ENCODE assay signal across 16 cellular contexts in the genomic region with DNA sequence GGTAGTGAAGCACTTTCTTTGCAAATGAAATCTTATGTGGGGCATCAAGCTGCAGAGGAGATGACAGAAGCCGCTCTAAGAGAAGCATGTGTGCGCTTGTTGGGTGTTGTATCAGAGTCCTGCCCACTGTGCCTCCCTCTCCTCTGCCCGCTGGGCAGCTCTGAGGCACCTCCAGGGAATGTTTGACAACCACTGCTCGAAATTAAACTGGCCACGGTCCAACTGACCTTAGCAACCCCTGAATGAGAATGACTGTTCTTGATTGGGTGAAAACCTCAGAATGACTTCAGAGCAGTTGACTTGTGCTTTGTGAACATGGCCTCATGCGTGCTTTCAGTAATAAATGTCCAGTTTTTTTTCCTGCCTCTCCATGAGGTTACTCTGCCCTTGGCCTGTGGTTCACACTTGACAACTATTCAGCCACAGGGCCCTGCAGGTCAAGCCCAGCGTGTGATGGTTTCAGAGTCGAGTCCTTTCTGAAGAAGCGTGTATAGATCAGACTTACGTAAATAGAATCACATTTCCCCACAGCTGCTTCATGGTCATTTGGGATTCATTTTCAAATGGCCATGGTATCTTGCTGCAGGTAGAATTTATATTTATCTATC.
DNase-seq lines count a peak whose midpoint lies in the region; ATAC-seq and TF ChIP-seq lines count a peak whose summit lies in the region.
"Had no signal": no experiment of that assay in that cellular context is flagged by ENCODE, and none has a peak within 500 bp of the region (broad histone marks: within the 10 kb centered on the region; RNA-seq: fewer than 3 reads in every experiment).

No MANE protein-coding gene starts in this region.

- H3K36me3 ChIP-seq in brain microvascular endothelial cell (replicated peaks): no peaks in the 10 kb centered on the region
- H3K36me3 ChIP-seq: spleen had no signal

- H3K27me3 ChIP-seq in brain microvascular endothelial cell (replicated peaks): no peaks in the 10 kb centered on the region
- H3K27me3 ChIP-seq: testis had no signal

- no peak overlapping the region for H3K4me3 ChIP-seq in brain microvascular endothelial cell (ENCODE audit: low read depth, low read length)
- H3K4me3 ChIP-seq: GM23338, lung, spleen, testis had no signal

- in situ Hi-C loops in brain microvascular endothelial cell (cut with HindIII; ENCODE audit: low pct_ligation_motif_present, low sequenced_read_pairs): no loop called here

- TF ChIP-seq CTCF in brain microvascular endothelial cell (IDR thresholded peaks at IDR 0.05; ENCODE audit: low read depth, low read length, missing control alignments): no peak

- no peak overlapping the region for H3K27ac ChIP-seq in brain microvascular endothelial cell
- H3K27ac ChIP-seq: spleen, testis had no signal

- ATAC-seq in HG03571 (IDR thresholded peaks at IDR 0.05; ENCODE audit: unreplicated experiment): no peak
- ATAC-seq: GM23338; naive thymus-derived CD8-positive, alpha-beta T cell had no signal

- DNase-seq in Daoy (ENCODE audit: low read depth) (peak; percentile 62), LoVo (ENCODE audit: low spot score) (peak; percentile 27), brain microvascular endothelial cell (peak; percentile 38), kidney tubule cell (ENCODE audit: low spot score) (peak; percentile 90), AML-193 (lab: John Stamatoyannopoulos, UW) (no peak), cerebellum (ENCODE audit: low spot score) (no peak), HCEC 1CT (no peak)
- DNase-seq: Caco-2; IMR-90; naive thymus-derived CD8-positive, alpha-beta T cell; NCI-H1105; spleen; testis had no signal

Comparison
In these comparisons a context has a peak if more than half of its experiments do, and no peak if none do; other contexts are left out.
1. DNase-seq: peak in Daoy (single experiment), LoVo (single experiment), brain microvascular endothelial cell (single experiment) and kidney tubule cell (single experiment); none in AML-193 (0 of 2), cerebellum (single experiment) and HCEC 1CT (single experiment).